ENCODE assay signal across 16 cellular contexts in the genomic region with DNA sequence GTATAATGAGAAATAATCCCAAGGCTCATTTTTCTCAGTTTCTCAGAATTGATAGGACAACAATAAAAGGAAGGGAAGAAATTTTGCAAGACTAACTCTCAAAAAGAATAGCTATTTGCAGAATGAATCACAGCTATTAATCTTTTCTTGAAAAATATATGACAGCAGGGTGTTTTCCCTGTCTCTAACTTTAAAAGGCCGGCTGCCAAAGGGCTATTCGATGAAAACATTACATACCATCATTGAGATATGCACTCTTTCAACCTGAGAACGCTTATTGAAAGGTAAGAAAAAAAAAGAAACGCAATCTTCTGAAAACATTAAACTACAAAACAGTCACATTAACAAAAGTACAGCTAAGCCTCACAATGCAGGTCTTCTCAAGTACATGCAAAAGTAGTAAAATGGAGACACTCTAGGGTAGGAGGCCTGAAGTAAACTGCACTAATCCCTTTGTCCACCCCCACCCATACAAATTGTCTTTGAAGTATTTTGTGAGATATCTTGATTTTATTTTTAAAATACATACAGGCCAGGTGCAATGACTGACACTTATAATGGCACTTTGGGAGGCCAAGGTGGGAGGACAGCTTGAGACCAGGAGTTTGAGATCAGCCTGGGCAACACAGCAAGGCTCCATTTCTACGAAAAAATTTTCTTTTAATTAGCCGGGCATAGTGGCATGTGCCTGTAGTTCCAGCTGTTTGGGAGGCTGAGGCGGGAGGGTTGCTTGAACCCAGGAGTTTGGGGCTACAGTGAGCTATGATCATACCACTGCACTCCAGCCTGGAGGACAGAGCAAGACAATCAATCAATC.
DNase-seq lines count a peak whose midpoint lies in the region; ATAC-seq and TF ChIP-seq lines count a peak whose summit lies in the region.
"Had no signal": no experiment of that assay in that cellular context is flagged by ENCODE, and none has a peak within 500 bp of the region (broad histone marks: within the 10 kb centered on the region; RNA-seq: fewer than 3 reads in every experiment).

No MANE protein-coding gene starts in this region.

- peak overlapping the region; percentile 59 for H3K4me2 ChIP-seq in PC-3 (ENCODE audit: low read length)
- H3K4me2 ChIP-seq in OCI-LY7 (ENCODE audit: low read length): no peak overlapping the region

- TF ChIP-seq CTCF in Calu3 (IDR thresholded peaks at IDR 0.05; ENCODE audit: unreplicated experiment) (no peak), PC-3 (conservative IDR thresholded peaks at IDR 0.05; ENCODE audit: low read depth, low read length) (no peak), epithelial cell of esophagus (IDR thresholded peaks at IDR 0.05; ENCODE audit: insufficient read depth, low read depth, low read length, missing control alignments) (no peak), OCI-LY7 (conservative IDR thresholded peaks at IDR 0.05; ENCODE audit: low read length) (no peak)

- H3K4me3 ChIP-seq in PC-3 (ENCODE audit: low read length) (peak overlapping the region; percentile 2; the same call in 1 of the 2 replicates), epithelial cell of esophagus (ENCODE audit: low read length) (no peak overlapping the region), OCI-LY7 (ENCODE audit: low read depth, low read length, poor library complexity, severe bottlenecking) (no peak overlapping the region)

- H3K27me3 Mint-ChIP-seq in Calu3 (ENCODE audit: unreplicated experiment): no peaks in the 10 kb centered on the region
- H3K27me3 Mint-ChIP-seq: activated T-helper 17 cell treated with anti-CD3 and anti-CD28 coated beads, Interleukin-2, amount 50 U/mL, for 72 hours; stimulated activated naive B cell treated with anti-CD40 and anti-IgM and Interleukin-4, amounts not matched to agents 10 μg/mL and 1 μg/mL and 100 μg/mL, for 72 hours had no signal

- H3K9ac ChIP-seq in PC-3 (ENCODE audit: low read length): peak overlapping the region; percentile 16

- POLR2A ChIA-PET in PC-3 (lab: Charles Lee; ENCODE audit: unreplicated experiment) (interaction anchor here (0.6 to 1.0 kb wide), 13 partner anchors 26 to 1111 kb away, joined by 3 to 11 read pairs (median 4); partner anchors contain the start of gene PARD3), OCI-LY7 (lab: Charles Lee) (interaction anchor here (0.9 kb wide), 1 partner anchor 1655 kb away, joined by 3 read pairs; no protein-coding TSS in a partner anchor)

- H3K36me3 Mint-ChIP-seq in Calu3 (ENCODE audit: insufficient read depth, unreplicated experiment): no peaks in the 10 kb centered on the region
- H3K36me3 Mint-ChIP-seq: CD14-positive monocyte; stimulated activated naive B cell treated with anti-CD40 and anti-IgM and Interleukin-4, amounts not matched to agents 10 μg/mL and 1 μg/mL and 100 μg/mL, for 72 hours had no signal

- intact Hi-C loops in Calu3 (cut with micrococcal nuclease; ENCODE audit: unreplicated experiment) (no loop called here), PC-3 (cut with micrococcal nuclease) (loop anchor here (1.0 kb wide), 2 partner anchors 26 to 33 kb away; no protein-coding TSS in a partner anchor), OCI-LY7 (cut with micrococcal nuclease; ENCODE audit: unreplicated experiment) (no loop called here)

- ATAC-seq in PC-3 (peak; percentile 87), HG03565 (IDR thresholded peaks at IDR 0.05; ENCODE audit: unreplicated experiment) (no peak)
- ATAC-seq: activated CD4-positive, alpha-beta T cell treated with anti-CD3 and anti-CD28 coated beads for 36 hours; activated T-helper 17 cell treated with anti-CD3 and anti-CD28 coated beads, Interleukin-2, amount 50 U/mL, for 72 hours had no signal

- H3K79me2 ChIP-seq in PC-3 (ENCODE audit: low read length) (peaks cover 92% of the 10 kb centered on the region), OCI-LY7 (ENCODE audit: insufficient read depth, low read depth, low read length) (no peaks in the 10 kb centered on the region)

- H3F3A ChIP-seq in PC-3 (ENCODE audit: low read length, unreplicated experiment): peaks cover 19% of the 10 kb centered on the region

- peak overlapping the region; percentile 71 for H3K27ac ChIP-seq in PC-3 (ENCODE audit: low read length)
- H3K27ac ChIP-seq in OCI-LY7 (ENCODE audit: low read depth, low read length, poor library complexity, severe bottlenecking): no peak overlapping the region

- no peaks in the 10 kb centered on the region for H3K9me2 ChIP-seq in PC-3 (replicated peaks; ENCODE audit: low read length)
- no peaks in the 10 kb centered on the region for H3K9me2 ChIP-seq in OCI-LY7 (ENCODE audit: insufficient read depth, low read length)

- peak overlapping the region; percentile 73 for H3K27ac Mint-ChIP-seq in Calu3 (ENCODE audit: unreplicated experiment)
- H3K27ac Mint-ChIP-seq: activated CD4-positive, alpha-beta T cell treated with anti-CD3 and anti-CD28 coated beads for 36 hours; activated T-helper 17 cell treated with anti-CD3 and anti-CD28 coated beads, Interleukin-2, amount 50 U/mL, for 72 hours; CD14-positive monocyte; stimulated activated naive B cell treated with anti-CD40 and anti-IgM and Interleukin-4, amounts not matched to agents 10 μg/mL and 1 μg/mL and 100 μg/mL, for 72 hours had no signal

- H3K4me1 ChIP-seq in PC-3 (ENCODE audit: insufficient read depth, low read length): peaks cover 43% of the 10 kb centered on the region
- H3K4me1 ChIP-seq in OCI-LY7 (ENCODE audit: insufficient read depth, low read length, poor library complexity, severe bottlenecking): no peaks in the 10 kb centered on the region

- H3K36me3 ChIP-seq in PC-3 (ENCODE audit: low read depth, low read length) (no peaks in the 10 kb centered on the region), OCI-LY7 (ENCODE audit: insufficient read depth, low read length) (no peaks in the 10 kb centered on the region)

- H2AFZ ChIP-seq in PC-3 (ENCODE audit: low read length): no peak overlapping the region
- H2AFZ ChIP-seq in OCI-LY7 (ENCODE audit: low read length): no peak overlapping the region

- BruUV-seq in Calu3 (replicated peaks; lab: Mats Ljungman, UMichigan) (TSS peak; percentile 22), PC-3 (replicated peaks; lab: Mats Ljungman, UMichigan) (no TSS peak), OCI-LY7 (replicated peaks; lab: Mats Ljungman, UMichigan) (no TSS peak)

- DNase-seq in Calu3 (no peak), PC-3 (peak; percentile 100), epithelial cell of esophagus (ENCODE audit: low read depth) (peak; percentile 83), mucosa of gallbladder (ENCODE audit: low spot score) (peak; percentile 41), OCI-LY7 (ENCODE audit: low spot score) (no peak), GM19238 (ENCODE audit: insufficient read length, low spot score) (no peak), SW480 (ENCODE audit: low spot score) (no peak)
- DNase-seq: activated CD4-positive, alpha-beta T cell treated with anti-CD3 and anti-CD28 coated beads for 36 hours; NCI-H1092 treated with DMSO at 0.1 percent for 48 hours; NCI-H774; occipital lobe; stimulated activated CD4-positive, alpha-beta T cell treated with anti-CD3 and anti-CD28 coated beads, Interleukin-1b, Interleukin-23, amount 100 ng/mL, for 48 hours; stimulated activated naive B cell treated with anti-CD40 and anti-IgM and Interleukin-4, amounts not matched to agents 10 μg/mL and 1 μg/mL and 100 μg/mL, for 72 hours had no signal

- H4K20me1 ChIP-seq in PC-3 (ENCODE audit: low read length) (peaks cover 27% of the 10 kb centered on the region), OCI-LY7 (ENCODE audit: insufficient read depth, low read length) (no peaks in the 10 kb centered on the region)

- CTCF ChIA-PET in Calu3 (lab: Charles Lee): interaction anchor here (0.8 to 2.3 kb wide), 8 partner anchors 8 to 84 kb away, joined by 3 to 11 read pairs (median 3); no protein-coding TSS in a partner anchor
- CTCF ChIA-PET in PC-3 (lab: Charles Lee): interaction anchor here (0.6 to 2.7 kb wide), 16 partner anchors 8 to 254 kb away, joined by 3 to 16 read pairs (median 5); no protein-coding TSS in a partner anchor
- CTCF ChIA-PET in OCI-LY7 (lab: Charles Lee; ENCODE audit: unreplicated experiment): interaction anchor here (0.6 kb wide), 1 partner anchor 709 kb away, joined by 3 read pairs; no protein-coding TSS in a partner anchor

- peaks cover 42% of the 10 kb centered on the region for H3K4me1 Mint-ChIP-seq in Calu3 (ENCODE audit: low read depth, unreplicated experiment)
- H3K4me1 Mint-ChIP-seq: activated T-helper 17 cell treated with anti-CD3 and anti-CD28 coated beads, Interleukin-2, amount 50 U/mL, for 72 hours; CD14-positive monocyte; stimulated activated naive B cell treated with anti-CD40 and anti-IgM and Interleukin-4, amounts not matched to agents 10 μg/mL and 1 μg/mL and 100 μg/mL, for 72 hours had no signal

- H3K9me3 Mint-ChIP-seq in Calu3 (ENCODE audit: low read depth, unreplicated experiment): no peaks in the 10 kb centered on the region
- H3K9me3 Mint-ChIP-seq: activated T-helper 17 cell treated with anti-CD3 and anti-CD28 coated beads, Interleukin-2, amount 50 U/mL, for 72 hours; CD14-positive monocyte; stimulated activated naive B cell treated with anti-CD40 and anti-IgM and Interleukin-4, amounts not matched to agents 10 μg/mL and 1 μg/mL and 100 μg/mL, for 72 hours had no signal

- no peaks in the 10 kb centered on the region for H3K9me3 ChIP-seq in PC-3 (ENCODE audit: low read length)
- no peaks in the 10 kb centered on the region for H3K9me3 ChIP-seq in OCI-LY7 (ENCODE audit: low read length)

- peak overlapping the region; percentile 26 for H3K4me3 Mint-ChIP-seq in Calu3 (ENCODE audit: low read depth, unreplicated experiment)
- H3K4me3 Mint-ChIP-seq: activated CD4-positive, alpha-beta T cell treated with anti-CD3 and anti-CD28 coated beads for 36 hours; activated T-helper 17 cell treated with anti-CD3 and anti-CD28 coated beads, Interleukin-2, amount 50 U/mL, for 72 hours; CD14-positive monocyte; stimulated activated naive B cell treated with anti-CD40 and anti-IgM and Interleukin-4, amounts not matched to agents 10 μg/mL and 1 μg/mL and 100 μg/mL, for 72 hours had no signal

- no peaks in the 10 kb centered on the region for H3K27me3 ChIP-seq in PC-3 (ENCODE audit: low read length)

Comparison
In these comparisons a context has a peak if more than half of its experiments do, and no peak if none do; other contexts are left out.
1. DNase-seq: peak in PC-3 (single experiment), epithelial cell of esophagus (single experiment) and mucosa of gallbladder (single experiment); none in Calu3 (single experiment), OCI-LY7 (single experiment), GM19238 (single experiment) and SW480 (single experiment).